ENCODE assay signal across 1 cellular context in the genomic region with DNA sequence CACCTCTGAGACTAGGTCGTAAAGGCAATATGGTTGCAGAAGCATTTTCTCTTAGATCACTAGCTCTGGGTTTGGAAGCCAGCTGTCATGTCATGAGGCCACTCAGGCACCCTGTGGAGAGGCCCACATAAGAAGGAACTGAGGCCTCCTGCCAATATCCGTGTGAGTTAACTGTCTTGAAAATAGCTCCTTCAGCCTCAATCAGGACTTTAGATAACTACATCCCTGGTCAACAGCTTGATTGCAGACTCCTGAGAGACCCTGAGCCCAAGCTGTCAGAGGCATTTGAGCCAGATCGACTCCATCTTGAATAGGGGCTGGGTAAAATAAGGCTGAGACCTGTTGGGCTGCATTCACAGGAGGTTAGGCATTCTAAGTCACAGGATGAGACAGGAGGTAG.
TF ChIP-seq lines count a peak whose summit lies in the region.

No MANE protein-coding gene starts in this region.

TF ChIP-seq in GM23338, 12 proteins besides CTCF, POLR2A, EP300 and RAD21:
- TF ChIP-seq REST (IDR thresholded peaks at IDR 0.05; ENCODE audit: unreplicated experiment) (no peak), EZH2 (IDR thresholded peaks at IDR 0.05; ENCODE audit: low read depth, unreplicated experiment) (no peak), STAT1 (IDR thresholded peaks at IDR 0.05; ENCODE audit: unreplicated experiment) (no peak), ZNF462 (CRISPR knock-in tag; IDR thresholded peaks at IDR 0.05) (no peak), JUNB (IDR thresholded peaks at IDR 0.05; ENCODE audit: unreplicated experiment) (no peak), ZNF114 (CRISPR knock-in tag; IDR thresholded peaks at IDR 0.05) (no peak), POLR2AphosphoS5 (IDR thresholded peaks at IDR 0.05; ENCODE audit: low read depth) (no peak), NANOG (IDR thresholded peaks at IDR 0.05; ENCODE audit: borderline replicate concordance) (no peak), ZNF331 (CRISPR knock-in tag; IDR thresholded peaks at IDR 0.05; ENCODE audit: low read depth) (no peak), ETS1 (IDR thresholded peaks at IDR 0.05) (no peak), EZH2phosphoT487 (IDR thresholded peaks at IDR 0.05; ENCODE audit: unreplicated experiment) (no peak), CREB1 (CRISPR knock-in tag; IDR thresholded peaks at IDR 0.05; ENCODE audit: low read depth) (no peak)
